ENCODE assay signal across 1 cellular context in the genomic region with DNA sequence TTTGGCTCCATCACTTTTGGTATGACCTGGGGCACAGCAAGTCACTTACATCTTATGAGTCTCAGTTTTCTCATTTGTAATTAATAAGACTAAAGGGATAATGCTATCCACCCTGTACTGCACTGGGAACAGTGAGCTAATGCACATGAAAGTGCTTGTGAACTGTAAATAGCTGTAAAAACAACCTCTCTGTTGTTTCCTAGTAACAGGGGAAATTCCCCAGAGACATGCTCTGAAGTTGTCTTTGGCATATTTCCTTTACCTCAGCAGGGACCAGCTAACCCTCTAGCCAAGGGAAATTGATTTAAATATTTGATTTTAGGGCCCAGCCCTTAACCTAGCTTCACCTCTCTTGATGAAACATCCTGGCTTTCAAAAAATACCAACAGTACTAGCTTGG.
TF ChIP-seq lines count a peak whose summit lies in the region.

No MANE protein-coding gene starts in this region.

TF ChIP-seq in GM23338, 12 proteins besides CTCF, POLR2A, EP300 and RAD21 (continued from another document):
- TF ChIP-seq, protein P1, sequence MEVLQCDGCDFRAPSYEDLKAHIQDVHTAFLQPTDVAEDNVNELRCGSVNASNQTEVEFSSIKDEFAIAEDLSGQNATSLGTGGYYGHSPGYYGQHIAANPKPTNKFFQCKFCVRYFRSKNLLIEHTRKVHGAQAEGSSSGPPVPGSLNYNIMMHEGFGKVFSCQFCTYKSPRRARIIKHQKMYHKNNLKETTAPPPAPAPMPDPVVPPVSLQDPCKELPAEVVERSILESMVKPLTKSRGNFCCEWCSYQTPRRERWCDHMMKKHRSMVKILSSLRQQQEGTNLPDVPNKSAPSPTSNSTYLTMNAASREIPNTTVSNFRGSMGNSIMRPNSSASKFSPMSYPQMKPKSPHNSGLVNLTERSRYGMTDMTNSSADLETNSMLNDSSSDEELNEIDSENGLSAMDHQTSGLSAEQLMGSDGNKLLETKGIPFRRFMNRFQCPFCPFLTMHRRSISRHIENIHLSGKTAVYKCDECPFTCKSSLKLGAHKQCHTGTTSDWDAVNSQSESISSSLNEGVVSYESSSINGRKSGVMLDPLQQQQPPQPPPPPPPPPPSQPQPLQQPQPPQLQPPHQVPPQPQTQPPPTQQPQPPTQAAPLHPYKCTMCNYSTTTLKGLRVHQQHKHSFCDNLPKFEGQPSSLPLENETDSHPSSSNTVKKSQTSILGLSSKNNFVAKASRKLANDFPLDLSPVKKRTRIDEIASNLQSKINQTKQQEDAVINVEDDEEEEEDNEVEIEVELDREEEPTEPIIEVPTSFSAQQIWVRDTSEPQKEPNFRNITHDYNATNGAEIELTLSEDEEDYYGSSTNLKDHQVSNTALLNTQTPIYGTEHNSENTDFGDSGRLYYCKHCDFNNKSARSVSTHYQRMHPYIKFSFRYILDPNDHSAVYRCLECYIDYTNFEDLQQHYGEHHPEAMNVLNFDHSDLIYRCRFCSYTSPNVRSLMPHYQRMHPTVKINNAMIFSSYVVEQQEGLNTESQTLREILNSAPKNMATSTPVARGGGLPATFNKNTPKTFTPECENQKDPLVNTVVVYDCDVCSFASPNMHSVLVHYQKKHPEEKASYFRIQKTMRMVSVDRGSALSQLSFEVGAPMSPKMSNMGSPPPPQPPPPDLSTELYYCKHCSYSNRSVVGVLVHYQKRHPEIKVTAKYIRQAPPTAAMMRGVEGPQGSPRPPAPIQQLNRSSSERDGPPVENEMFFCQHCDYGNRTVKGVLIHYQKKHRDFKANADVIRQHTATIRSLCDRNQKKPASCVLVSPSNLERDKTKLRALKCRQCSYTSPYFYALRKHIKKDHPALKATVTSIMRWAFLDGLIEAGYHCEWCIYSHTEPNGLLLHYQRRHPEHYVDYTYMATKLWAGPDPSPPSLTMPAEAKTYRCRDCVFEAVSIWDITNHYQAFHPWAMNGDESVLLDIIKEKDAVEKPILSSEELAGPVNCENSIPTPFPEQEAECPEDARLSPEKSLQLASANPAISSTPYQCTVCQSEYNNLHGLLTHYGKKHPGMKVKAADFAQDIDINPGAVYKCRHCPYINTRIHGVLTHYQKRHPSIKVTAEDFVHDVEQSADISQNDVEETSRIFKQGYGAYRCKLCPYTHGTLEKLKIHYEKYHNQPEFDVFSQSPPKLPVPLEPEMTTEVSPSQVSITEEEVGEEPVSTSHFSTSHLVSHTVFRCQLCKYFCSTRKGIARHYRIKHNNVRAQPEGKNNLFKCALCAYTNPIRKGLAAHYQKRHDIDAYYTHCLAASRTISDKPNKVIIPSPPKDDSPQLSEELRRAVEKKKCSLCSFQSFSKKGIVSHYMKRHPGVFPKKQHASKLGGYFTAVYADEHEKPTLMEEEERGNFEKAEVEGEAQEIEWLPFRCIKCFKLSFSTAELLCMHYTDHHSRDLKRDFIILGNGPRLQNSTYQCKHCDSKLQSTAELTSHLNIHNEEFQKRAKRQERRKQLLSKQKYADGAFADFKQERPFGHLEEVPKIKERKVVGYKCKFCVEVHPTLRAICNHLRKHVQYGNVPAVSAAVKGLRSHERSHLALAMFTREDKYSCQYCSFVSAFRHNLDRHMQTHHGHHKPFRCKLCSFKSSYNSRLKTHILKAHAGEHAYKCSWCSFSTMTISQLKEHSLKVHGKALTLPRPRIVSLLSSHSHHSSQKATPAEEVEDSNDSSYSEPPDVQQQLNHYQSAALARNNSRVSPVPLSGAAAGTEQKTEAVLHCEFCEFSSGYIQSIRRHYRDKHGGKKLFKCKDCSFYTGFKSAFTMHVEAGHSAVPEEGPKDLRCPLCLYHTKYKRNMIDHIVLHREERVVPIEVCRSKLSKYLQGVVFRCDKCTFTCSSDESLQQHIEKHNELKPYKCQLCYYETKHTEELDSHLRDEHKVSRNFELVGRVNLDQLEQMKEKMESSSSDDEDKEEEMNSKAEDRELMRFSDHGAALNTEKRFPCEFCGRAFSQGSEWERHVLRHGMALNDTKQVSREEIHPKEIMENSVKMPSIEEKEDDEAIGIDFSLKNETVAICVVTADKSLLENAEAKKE (CRISPR knock-in tag; IDR thresholded peaks at IDR 0.05) = no peak
- TF ChIP-seq, protein P2, sequence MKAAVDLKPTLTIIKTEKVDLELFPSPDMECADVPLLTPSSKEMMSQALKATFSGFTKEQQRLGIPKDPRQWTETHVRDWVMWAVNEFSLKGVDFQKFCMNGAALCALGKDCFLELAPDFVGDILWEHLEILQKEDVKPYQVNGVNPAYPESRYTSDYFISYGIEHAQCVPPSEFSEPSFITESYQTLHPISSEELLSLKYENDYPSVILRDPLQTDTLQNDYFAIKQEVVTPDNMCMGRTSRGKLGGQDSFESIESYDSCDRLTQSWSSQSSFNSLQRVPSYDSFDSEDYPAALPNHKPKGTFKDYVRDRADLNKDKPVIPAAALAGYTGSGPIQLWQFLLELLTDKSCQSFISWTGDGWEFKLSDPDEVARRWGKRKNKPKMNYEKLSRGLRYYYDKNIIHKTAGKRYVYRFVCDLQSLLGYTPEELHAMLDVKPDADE (IDR thresholded peaks at IDR 0.05) = no peak
- TF ChIP-seq EZH2 (IDR thresholded peaks at IDR 0.05; ENCODE audit: low read depth, unreplicated experiment) (no peak), EZH2phosphoT487 (IDR thresholded peaks at IDR 0.05; ENCODE audit: unreplicated experiment) (no peak), JUNB (IDR thresholded peaks at IDR 0.05; ENCODE audit: unreplicated experiment) (no peak), POLR2AphosphoS5 (IDR thresholded peaks at IDR 0.05; ENCODE audit: low read depth) (no peak)
TF ChIP-seq in GM23338: peak in this region for 0.
